In the genomic region with DNA sequence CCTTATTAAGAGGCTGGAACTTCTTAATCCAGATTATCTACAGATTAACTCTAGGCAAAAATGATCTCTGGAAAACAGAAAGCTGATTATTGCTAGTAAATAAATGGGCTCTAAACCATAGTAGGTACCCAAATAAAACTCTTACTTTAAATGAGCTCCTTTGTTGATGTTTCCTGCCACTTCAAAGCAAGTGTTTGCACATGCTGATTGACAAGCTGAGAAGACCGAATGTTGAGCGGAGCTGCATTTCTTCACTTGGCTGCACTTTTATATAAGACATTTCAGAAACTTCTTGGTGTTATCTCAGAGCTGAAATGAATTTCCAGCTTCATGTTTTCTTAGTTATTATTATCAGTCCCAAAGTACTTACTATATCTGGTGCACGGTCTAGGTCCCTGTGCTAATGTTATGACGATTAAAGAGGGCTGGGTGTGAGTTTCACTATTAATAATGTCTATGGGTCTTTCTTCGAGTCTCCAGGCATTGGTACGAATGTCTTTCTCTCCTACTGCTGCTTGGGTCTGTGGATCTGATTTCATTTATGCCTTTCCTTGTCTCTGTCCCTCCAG, we compare ENCODE assay signal across 15 cellular contexts. TPM values are rescaled to one million over a fixed set of nuclear protein-coding genes. Genes with fewer than 3 reads are reported as not detected.
DNase-seq lines count a peak whose midpoint lies in the region; ATAC-seq and TF ChIP-seq lines count a peak whose summit lies in the region.
"Had no signal": no experiment of that assay in that cellular context is flagged by ENCODE, and none has a peak within 500 bp of the region (broad histone marks: within the 10 kb centered on the region; RNA-seq: fewer than 3 reads in every experiment).

No MANE protein-coding gene starts in this region.

- H3K9ac ChIP-seq in OCI-LY1 (ENCODE audit: low read length): peak overlapping the region; percentile 42; the same call in 1 of the 2 replicates
- no peak overlapping the region for H3K9ac ChIP-seq in trophoblast cell (ENCODE audit: low read length)

- no peaks in the 10 kb centered on the region for H3K79me2 ChIP-seq in OCI-LY1 (ENCODE audit: insufficient read depth, low read length)
- no peaks in the 10 kb centered on the region for H3K79me2 ChIP-seq in trophoblast cell (ENCODE audit: control insufficient read depth, insufficient read depth, low read length, poor library complexity)

- H4K12ac ChIP-seq in trophoblast cell (ENCODE audit: low read depth, low read length): no peak overlapping the region

- no peaks in the 10 kb centered on the region for H3F3A ChIP-seq in OCI-LY1 (ENCODE audit: insufficient read depth, low read length)

- ATAC-seq in GM18499 (IDR thresholded peaks at IDR 0.05; ENCODE audit: insufficient read depth, unreplicated experiment) (peak; percentile 39), GM19452 (IDR thresholded peaks at IDR 0.05; ENCODE audit: unreplicated experiment) (peak; percentile 57), HG02884 (IDR thresholded peaks at IDR 0.05; ENCODE audit: unreplicated experiment) (peak; percentile 42)
- ATAC-seq: body of pancreas, left lobe of liver had no signal

- H2BK5ac ChIP-seq in trophoblast cell (ENCODE audit: low read depth, low read length, poor library complexity): no peak overlapping the region

- H3K4ac ChIP-seq in trophoblast cell (ENCODE audit: low read depth, low read length): no peak overlapping the region

- no peak for DNase-seq in trophoblast cell
- DNase-seq in tibial artery: no peak
- no peak for DNase-seq in MG63
- DNase-seq in retina: no peak
- DNase-seq: body of pancreas, COR-L47, NCI-H1436, OCI-M1 had no signal

- H3K27ac ChIP-seq in OCI-LY1 (ENCODE audit: low read depth, low read length, poor library complexity, severe bottlenecking) (peak overlapping the region; percentile 95), trophoblast cell (ENCODE audit: low read depth, low read length) (no peak overlapping the region), tibial artery (no peak overlapping the region)
- H3K27ac ChIP-seq: body of pancreas, thoracic aorta had no signal

- no peak overlapping the region for H2AK5ac ChIP-seq in trophoblast cell (ENCODE audit: low read length)

- H3K4me2 ChIP-seq in OCI-LY1 (ENCODE audit: low read length) (peak overlapping the region; percentile 47), trophoblast cell (ENCODE audit: low read length) (no peak overlapping the region)

- no peak overlapping the region for H2BK12ac ChIP-seq in trophoblast cell (ENCODE audit: low read length)

- intact Hi-C loops in tibial artery (cut with DNase I; ENCODE audit: low total_unique reads): no loop called here

- H4K20me1 ChIP-seq in OCI-LY1 (ENCODE audit: insufficient read depth, low read length): no peaks in the 10 kb centered on the region

- no peak overlapping the region for H3K18ac ChIP-seq in trophoblast cell (ENCODE audit: low read length)

- no peak for TF ChIP-seq CTCF in OCI-LY1 (IDR thresholded peaks at IDR 0.05; ENCODE audit: low read length)
- no peak for TF ChIP-seq CTCF in tibial artery (IDR thresholded peaks at IDR 0.05)

- H4K8ac ChIP-seq in trophoblast cell (ENCODE audit: low read depth, low read length): no peak overlapping the region

- no peak overlapping the region for H3K14ac ChIP-seq in trophoblast cell (ENCODE audit: low read length)

- no peaks in the 10 kb centered on the region for H3K9me3 ChIP-seq in OCI-LY1 (ENCODE audit: low read length)
- H3K9me3 ChIP-seq in trophoblast cell (ENCODE audit: insufficient read depth, low read depth, low read length): no peaks in the 10 kb centered on the region
- H3K9me3 ChIP-seq in tibial artery: no peaks in the 10 kb centered on the region
- no peaks in the 10 kb centered on the region for H3K9me3 ChIP-seq in MG63
- H3K9me3 ChIP-seq: body of pancreas, thoracic aorta had no signal

- H2BK120ac ChIP-seq in trophoblast cell (ENCODE audit: insufficient read depth, low read length, poor library complexity): no peak overlapping the region

- H3K23ac ChIP-seq in trophoblast cell (ENCODE audit: low read length): no peak overlapping the region

- H3K4me3 ChIP-seq in OCI-LY1 (ENCODE audit: low read depth, low read length, poor library complexity, severe bottlenecking): peak overlapping the region; percentile 18
- H3K4me3 ChIP-seq in trophoblast cell (ENCODE audit: low read depth, low read length): no peak overlapping the region
- no peak overlapping the region for H3K4me3 ChIP-seq in tibial artery
- H3K4me3 ChIP-seq in MG63: no peak overlapping the region
- H3K4me3 ChIP-seq: body of pancreas, thoracic aorta had no signal

- no CpG with 5 or more reads among the region's 6 CpGs for WGBS in trophoblast cell (ENCODE audit: extremely low coverage, insufficient coverage, insufficient read length)

- no peaks in the 10 kb centered on the region for H3K27me3 ChIP-seq in OCI-LY1 (ENCODE audit: insufficient read depth, low read length)
- H3K27me3 ChIP-seq in trophoblast cell (ENCODE audit: insufficient read depth, low read length): no peaks in the 10 kb centered on the region
- H3K27me3 ChIP-seq in tibial artery: no peaks in the 10 kb centered on the region
- H3K27me3 ChIP-seq in MG63: no peaks in the 10 kb centered on the region
- H3K27me3 ChIP-seq: body of pancreas had no signal

- H3K36me3 ChIP-seq in OCI-LY1 (ENCODE audit: insufficient read depth, low read length): no peaks in the 10 kb centered on the region
- no peaks in the 10 kb centered on the region for H3K36me3 ChIP-seq in trophoblast cell (ENCODE audit: control insufficient read depth in 1 of 2, insufficient read depth in 2 of 2, low read length in 2 of 2)
- H3K36me3 ChIP-seq in tibial artery: no peaks in the 10 kb centered on the region
- H3K36me3 ChIP-seq in MG63: no peaks in the 10 kb centered on the region
- H3K36me3 ChIP-seq: thoracic aorta had no signal

- no peak overlapping the region for H4K91ac ChIP-seq in trophoblast cell (ENCODE audit: low read depth, low read length)

- no peaks in the 10 kb centered on the region for H3K79me1 ChIP-seq in trophoblast cell (ENCODE audit: low read length)

- H3K4me1 ChIP-seq in OCI-LY1 (ENCODE audit: insufficient read depth, low read length, severe bottlenecking) (peaks cover 85% of the 10 kb centered on the region), trophoblast cell (ENCODE audit: control insufficient read depth in 1 of 2, insufficient read depth in 2 of 2, low read length in 2 of 2) (no peaks in the 10 kb centered on the region), tibial artery (no peaks in the 10 kb centered on the region)
- H3K4me1 ChIP-seq: body of pancreas had no signal

- no peaks in the 10 kb centered on the region for H3K9me2 ChIP-seq in OCI-LY1 (ENCODE audit: low read depth, low read length)

- H2AFZ ChIP-seq in OCI-LY1 (ENCODE audit: low read length): no peak overlapping the region
- no peak overlapping the region for H2AFZ ChIP-seq in trophoblast cell (ENCODE audit: insufficient read depth, low read length, poor library complexity)

RNA-seq across cellular contexts. Expression of a gene that starts 58.6 kb away (rescaled TPM):
- polyA plus RNA-seq in trophoblast cell (2013): not detected in 2 replicates
- not detected in 2 replicates for total RNA-seq in MG63 (2014; rRNA removed; shearing (Covaris generic); ENCODE audit: low replicate concordance)
- total RNA-seq: body of pancreas, HT-29, left lobe of liver, thoracic aorta had no signal
